22 cellular contexts compared by ENCODE assay signal in the genomic region with DNA sequence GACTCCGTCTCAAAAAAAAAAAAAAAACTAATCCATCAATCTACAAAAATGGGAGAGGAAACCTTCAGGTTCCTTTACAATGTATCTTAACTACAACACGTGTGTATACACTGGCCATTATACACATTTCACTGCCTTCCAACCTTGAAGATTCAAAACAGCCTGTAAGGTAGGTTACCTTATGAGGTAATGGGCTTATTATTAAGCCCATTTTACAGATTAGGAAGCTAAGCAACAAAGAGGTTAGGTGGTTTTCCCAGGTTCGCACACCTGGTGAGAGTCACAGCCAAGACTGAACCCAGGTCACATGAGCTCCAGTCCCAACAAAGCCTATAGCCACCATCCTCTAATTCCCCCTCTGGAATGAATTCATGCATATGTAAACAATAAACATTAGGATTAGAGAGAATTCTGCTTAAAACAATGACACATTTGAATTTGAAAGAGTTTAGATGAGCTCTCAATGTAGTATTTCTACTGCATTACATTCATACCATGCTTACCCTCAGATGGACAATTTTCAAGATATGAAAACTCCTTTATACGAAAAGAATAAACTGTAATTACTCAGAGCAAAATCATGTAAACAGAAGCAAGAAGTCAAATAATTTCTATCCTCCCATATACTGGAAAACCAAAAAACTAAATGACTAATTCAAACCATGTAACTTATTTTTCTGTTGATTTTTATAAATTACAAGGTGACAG. TPM values are rescaled to one million over a fixed set of nuclear protein-coding genes. Genes with fewer than 3 reads are reported as not detected.
A peak's percentile ranks its signal among the peaks of the same experiment; 100 is the strongest.
DNase-seq lines count a peak whose midpoint lies in the region; ATAC-seq, FAIRE-seq and TF ChIP-seq lines count a peak whose summit lies in the region.
"Had no signal": no experiment of that assay in that cellular context is flagged by ENCODE, and none has a peak within 500 bp of the region (broad histone marks: within the 10 kb centered on the region; RNA-seq: fewer than 3 reads in every experiment).

No MANE protein-coding gene starts in this region.

- H2BK15ac ChIP-seq in H9 (ENCODE audit: low read depth, low read length) (no peak overlapping the region), H1 (ENCODE audit: low read length) (no peak overlapping the region)

- H3K27me3 Mint-ChIP-seq in T-helper 1 cell treated with Interleukin-12 subunit alpha and Interleukin-12 subunit beta and Interleukin-4 antibody, amounts not matched to agents 30 μg/mL and 1 μg/mL, for 36 hours (ENCODE audit: low read depth): no peaks in the 10 kb centered on the region
- no peaks in the 10 kb centered on the region for H3K27me3 Mint-ChIP-seq in H9 (ENCODE audit: low read depth)
- no peaks in the 10 kb centered on the region for H3K27me3 Mint-ChIP-seq in stimulated activated naive B cell treated with anti-CD40 and anti-IgM and Interleukin-4, amounts not matched to agents 10 μg/mL and 1 μg/mL and 100 μg/mL, for 72 hours

- WGBS in H9 (ENCODE audit: extremely low coverage, insufficient read length, low lambda C conversion rate): no CpG with 5 or more reads among the region's 4 CpGs
- WGBS in H1 (ENCODE audit: extremely low coverage in 1 of 2, insufficient coverage in 1 of 2, insufficient read length in 1 of 2, insufficient replicate concordance in 2 of 2, low coverage in 1 of 2, low lambda C conversion rate in 2 of 2, missing lambda C conversion rate in 1 of 2), 2 experiments: 95% methylated on average over 4 of the region's 4 CpGs; no CpG with 5 or more reads in 1 of the 2 experiments

- no peak overlapping the region for H4K8ac ChIP-seq in H9 (replicated peaks; ENCODE audit: insufficient read length, low read depth, low read length)
- no peak overlapping the region for H4K8ac ChIP-seq in H1 (ENCODE audit: extremely low read depth, insufficient read depth, low read length)

- H3K4me3 Mint-ChIP-seq in T-helper 1 cell treated with Interleukin-12 subunit alpha and Interleukin-12 subunit beta and Interleukin-4 antibody, amounts not matched to agents 30 μg/mL and 1 μg/mL, for 36 hours: no peak overlapping the region
- H3K4me3 Mint-ChIP-seq in H9: no peak overlapping the region
- H3K4me3 Mint-ChIP-seq in stimulated activated naive B cell treated with anti-CD40 and anti-IgM and Interleukin-4, amounts not matched to agents 10 μg/mL and 1 μg/mL and 100 μg/mL, for 72 hours: no peak overlapping the region

- no peak overlapping the region for H2AK5ac ChIP-seq in H9 (ENCODE audit: insufficient read length, low read length)
- H2AK5ac ChIP-seq in H1 (ENCODE audit: low read depth, low read length): no peak overlapping the region

- H3K9ac ChIP-seq in H9 (ENCODE audit: extremely low read depth, insufficient read length, low read length) (no peak overlapping the region), H1 (replicated peaks in 1 of 4; ENCODE audit: extremely low read depth in 1 of 4, low read depth in 3 of 4, low read length in 3 of 4) (no peak overlapping the region)

- H2BK20ac ChIP-seq in H9 (ENCODE audit: low read depth, low read length, poor library complexity, severe bottlenecking): no peak overlapping the region
- no peak overlapping the region for H2BK20ac ChIP-seq in H1 (ENCODE audit: low read length)

- H3K9me3 ChIP-seq in H9 (ENCODE audit: control insufficient read depth, low read depth, low read length): no peaks in the 10 kb centered on the region
- no peaks in the 10 kb centered on the region for H3K9me3 ChIP-seq in H1 (ENCODE audit: insufficient read depth in 2 of 2, low read depth in 1 of 2, low read length in 1 of 2)
- H3K9me3 ChIP-seq: BE2C, MG63 had no signal

- H3K18ac ChIP-seq in H9 (ENCODE audit: insufficient read length, low read depth, low read length) (no peak overlapping the region), H1 (ENCODE audit: extremely low read depth, low read length) (no peak overlapping the region)

- DNase-seq in T-helper 1 cell (no peak), H9 (no peak), H1 (ENCODE audit: low read depth in 1 of 2, low spot score in 2 of 2) (no peak), pons (ENCODE audit: low spot score) (no peak), NCI-H345 (lab: John Stamatoyannopoulos, UW) (no peak), NCI-H2107 treated with DMSO at 0.1 percent for 48 hours (lab: John Stamatoyannopoulos, UW; ENCODE audit: unreplicated experiment) (no peak)
- DNase-seq in stimulated activated naive B cell treated with anti-CD40 and anti-IgM and Interleukin-4, amounts not matched to agents 10 μg/mL and 1 μg/mL and 100 μg/mL, for 72 hours: no peak
- DNase-seq: ACHN, BE2C, Kasumi-1, MG63, NCI-H1417, NCI-H1694 treated with DMSO at 0.1 percent for 48 hours, NCI-H2081 treated with DMSO at 0.1 percent for 48 hours, NCI-H446 treated with DMSO at 0.1 percent for 48 hours, NCI-H526 treated with DMSO at 0.1 percent for 48 hours, OCI-M1 had no signal

- H3K79me1 ChIP-seq in H9 (ENCODE audit: insufficient read depth, low read depth, low read length, poor library complexity, severe bottlenecking) (no peaks in the 10 kb centered on the region), H1 (ENCODE audit: low read depth, low read length) (no peaks in the 10 kb centered on the region; the same call in 1 of the 2 replicates)

- no peak for ATAC-seq in stimulated activated naive B cell treated with anti-CD40 and anti-IgM and Interleukin-4, amounts not matched to agents 10 μg/mL and 1 μg/mL and 100 μg/mL, for 72 hours (replicated peaks)
- ATAC-seq: GM12878, HCT116, Right ventricle myocardium inferior had no signal

- H3K4ac ChIP-seq in H9 (ENCODE audit: low read depth, low read length) (no peak overlapping the region), H1 (replicated peaks; ENCODE audit: insufficient read length, low read depth, low read length) (no peak overlapping the region)

- H3T11ph ChIP-seq in H9 (ENCODE audit: low read length): no peak overlapping the region

- no peak overlapping the region for H3K23ac ChIP-seq in H9 (ENCODE audit: insufficient read length, low read depth, low read length)
- no peak overlapping the region for H3K23ac ChIP-seq in H1 (ENCODE audit: insufficient read length)

- H3K27ac Mint-ChIP-seq in T-helper 1 cell treated with Interleukin-12 subunit alpha and Interleukin-12 subunit beta and Interleukin-4 antibody, amounts not matched to agents 30 μg/mL and 1 μg/mL, for 36 hours: peak overlapping the region; percentile 20
- H3K27ac Mint-ChIP-seq in H9: peak overlapping the region; percentile 74 to 89 (median 76); a peak in 3 of 7 replicates
- no peak overlapping the region for H3K27ac Mint-ChIP-seq in stimulated activated naive B cell treated with anti-CD40 and anti-IgM and Interleukin-4, amounts not matched to agents 10 μg/mL and 1 μg/mL and 100 μg/mL, for 72 hours

- no peaks in the 10 kb centered on the region for H3K9me3 Mint-ChIP-seq in T-helper 1 cell treated with Interleukin-12 subunit alpha and Interleukin-12 subunit beta and Interleukin-4 antibody, amounts not matched to agents 30 μg/mL and 1 μg/mL, for 36 hours
- no peaks in the 10 kb centered on the region for H3K9me3 Mint-ChIP-seq in H9
- H3K9me3 Mint-ChIP-seq in stimulated activated naive B cell treated with anti-CD40 and anti-IgM and Interleukin-4, amounts not matched to agents 10 μg/mL and 1 μg/mL and 100 μg/mL, for 72 hours: no peaks in the 10 kb centered on the region

- H4K5ac ChIP-seq in H9 (ENCODE audit: insufficient read length, low read depth, low read length) (no peak overlapping the region), H1 (ENCODE audit: insufficient read length, low read depth, low read length) (no peak overlapping the region)

- H3K36me3 Mint-ChIP-seq in T-helper 1 cell treated with Interleukin-12 subunit alpha and Interleukin-12 subunit beta and Interleukin-4 antibody, amounts not matched to agents 30 μg/mL and 1 μg/mL, for 36 hours (ENCODE audit: low read depth): peaks cover 9% of the 10 kb centered on the region
- H3K36me3 Mint-ChIP-seq in H9 (ENCODE audit: insufficient read depth in 1 of 3, low read depth in 3 of 3): peaks cover 6 to 13% (median 8%) of the 10 kb centered on the region in 3 experiments; a peak in 6 of 7 replicates
- peaks cover 17 to 23% of the 10 kb centered on the region in 2 donors for H3K36me3 Mint-ChIP-seq in stimulated activated naive B cell treated with anti-CD40 and anti-IgM and Interleukin-4, amounts not matched to agents 10 μg/mL and 1 μg/mL and 100 μg/mL, for 72 hours

- TF ChIP-seq CTCF in H9 (conservative IDR thresholded peaks at IDR 0.05) (no peak), H1 (IDR thresholded peaks at IDR 0.05; ENCODE audit: control extremely low read depth in 1 of 3, insufficient read depth in 1 of 3, low read depth in 1 of 3, low read length in 3 of 3) (no peak)

- no peaks in the 10 kb centered on the region for H3K4me1 ChIP-seq in H9 (ENCODE audit: insufficient read depth, low read length)
- peaks cover 0 to 2% (median 0%) of the 10 kb centered on the region in 4 experiments; a peak in 1 of 7 replicates for H3K4me1 ChIP-seq in H1 (replicated peaks in 1 of 4; ENCODE audit: control insufficient read depth in 3 of 4, insufficient read depth in 4 of 4, low read length in 3 of 4)
- H3K4me1 ChIP-seq: BE2C had no signal

- H4K91ac ChIP-seq in H9 (ENCODE audit: insufficient read length, low read depth, low read length) (no peak overlapping the region), H1 (replicated peaks; ENCODE audit: insufficient read length, low read length) (no peak overlapping the region)

- H2AFZ ChIP-seq in H9 (ENCODE audit: low read length): no peak overlapping the region
- H2AFZ ChIP-seq in H1 (ENCODE audit: low read length): no peak overlapping the region

- H3K79me2 ChIP-seq in H9 (ENCODE audit: insufficient read depth, low read length) (peaks cover 4% of the 10 kb centered on the region; the same call in 1 of the 2 replicates), H1 (ENCODE audit: control insufficient read depth in 1 of 2, insufficient read depth in 2 of 2, low read length in 2 of 2) (peaks cover 0 to 73% of the 10 kb centered on the region in 2 experiments; a peak in 2 of 4 replicates)

- POLR2A ChIA-PET in H1 (lab: Charles Lee; ENCODE audit: partially characterized antibody): interaction anchor here (1.4 kb wide), 1 partner anchor 11 kb away, joined by 4 read pairs; no protein-coding TSS in a partner anchor

- no peaks in the 10 kb centered on the region for H3K27me3 ChIP-seq in H9 (ENCODE audit: insufficient read depth, low read length)
- no peaks in the 10 kb centered on the region for H3K27me3 ChIP-seq in H1 (replicated peaks in 1 of 4; ENCODE audit: control insufficient read depth in 3 of 4, extremely low read depth in 1 of 4, insufficient read depth in 3 of 4, low read length in 3 of 4)
- H3K27me3 ChIP-seq: BE2C, MG63 had no signal

- no peak overlapping the region for H2BK12ac ChIP-seq in H9 (ENCODE audit: insufficient read length, low read depth, low read length)
- H2BK12ac ChIP-seq in H1 (ENCODE audit: low read depth, low read length): no peak overlapping the region

- H3K27ac ChIP-seq in H9 (ENCODE audit: insufficient read length, low read depth, low read length) (no peak overlapping the region), H1 (ENCODE audit: low read depth, low read length) (no peak overlapping the region)
- H3K27ac ChIP-seq: 22Rv1 had no signal

- H2BK120ac ChIP-seq in H9 (ENCODE audit: low read depth, low read length, poor library complexity, severe bottlenecking) (no peak overlapping the region), H1 (replicated peaks; ENCODE audit: low read depth, low read length) (no peak overlapping the region)

- H3K4me2 ChIP-seq in H9 (ENCODE audit: insufficient read depth, insufficient read length, low read length) (no peak overlapping the region), H1 (ENCODE audit: insufficient read depth in 1 of 2, low read depth in 2 of 2, low read length in 2 of 2) (no peak overlapping the region)

- CTCF ChIA-PET in H1 (lab: Charles Lee; ENCODE audit: partially characterized antibody): interaction anchor here (0.6 kb wide), 1 partner anchor 32 kb away, joined by 3 read pairs; no protein-coding TSS in a partner anchor

- no peak overlapping the region for H3K14ac ChIP-seq in H9 (ENCODE audit: insufficient read depth, low read length)
- H3K14ac ChIP-seq in H1 (ENCODE audit: insufficient read length): no peak overlapping the region

- H2BK5ac ChIP-seq in H9 (ENCODE audit: insufficient read length, low read length) (no peak overlapping the region), H1 (ENCODE audit: low read depth, low read length) (no peak overlapping the region)

- FAIRE-seq in H1 (lab: Jason Lieb, UNC): no peak
- FAIRE-seq: GM12878 had no signal

- TF ChIP-seq RAD21 in H1 (IDR thresholded peaks at IDR 0.05 in 1 of 2, conservative IDR thresholded peaks at IDR 0.05 in 1 of 2; ENCODE audit: low read depth in 2 of 2, low read length in 2 of 2): no peak

- peaks cover 1% of the 10 kb centered on the region for H3K4me1 Mint-ChIP-seq in T-helper 1 cell treated with Interleukin-12 subunit alpha and Interleukin-12 subunit beta and Interleukin-4 antibody, amounts not matched to agents 30 μg/mL and 1 μg/mL, for 36 hours (ENCODE audit: low read depth)
- H3K4me1 Mint-ChIP-seq in H9: peaks cover 14 to 15% of the 10 kb centered on the region in 2 experiments
- peaks cover 13 to 34% of the 10 kb centered on the region in 2 donors for H3K4me1 Mint-ChIP-seq in stimulated activated naive B cell treated with anti-CD40 and anti-IgM and Interleukin-4, amounts not matched to agents 10 μg/mL and 1 μg/mL and 100 μg/mL, for 72 hours

- no peaks in the 10 kb centered on the region for H3K23me2 ChIP-seq in H9 (ENCODE audit: insufficient read length, low read depth, low read length, poor library complexity, severe bottlenecking)
- no peaks in the 10 kb centered on the region for H3K23me2 ChIP-seq in H1 (ENCODE audit: low read depth, low read length)

- no peaks in the 10 kb centered on the region for H4K20me1 ChIP-seq in H9 (ENCODE audit: control insufficient read depth, insufficient read depth, insufficient read length)
- H4K20me1 ChIP-seq in H1 (replicated peaks in 1 of 2; ENCODE audit: control insufficient read depth in 1 of 2, insufficient read depth in 2 of 2, low read length in 2 of 2): peaks cover 3 to 7% of the 10 kb centered on the region in 2 experiments

- H3K56ac ChIP-seq in H9 (ENCODE audit: insufficient read length, low read depth, low read length) (no peak overlapping the region), H1 (replicated peaks; ENCODE audit: insufficient read length, low read depth, low read length) (no peak overlapping the region)

- TF ChIP-seq POLR2A in H1 (IDR thresholded peaks at IDR 0.05; ENCODE audit: control extremely low read depth in 1 of 2, low read depth in 2 of 2, low read length in 2 of 2): no peak

- no peak for TF ChIP-seq EP300 in H1 (IDR thresholded peaks at IDR 0.05; ENCODE audit: borderline replicate concordance in 1 of 2, low read depth in 2 of 2, low read length in 2 of 2)

- H3K36me3 ChIP-seq in H1 (ENCODE audit: control insufficient read depth in 2 of 4, insufficient read depth in 4 of 4, low read length in 3 of 4): no peaks in the 10 kb centered on the region; a peak in 1 of 8 replicates
- H3K36me3 ChIP-seq: BE2C had no signal

- no peak overlapping the region for H3K4me3 ChIP-seq in H1 (ENCODE audit: extremely low read depth in 1 of 4, insufficient read depth in 2 of 4, low read depth in 3 of 4, low read length in 4 of 4)
- H3K4me3 ChIP-seq: GM12878, MG63 had no signal

RNA-seq across cellular contexts. Expression of a gene that starts 54.8 kb away (rescaled TPM):
- total RNA-seq in H9 (2021): 65.5 and 72.0 TPM in 2 replicates
- 66.6 and 67.5 TPM in 2 replicates for total RNA-seq in H1 (2021; fragmentation: NEBNext Ultra II Directional; extraction: Animal tissue kit (Norgen Biotek cat#: 25700))
- 44.8 and 47.5 TPM in 2 replicates for polyA plus RNA-seq in H1 (2011; rRNA removed)
- polyA plus RNA-seq in H1 (2011; cell fraction: cytosol; rRNA removed): 38.0 TPM
- 178 TPM for polyA plus RNA-seq in H1 (2011; cell fraction: nucleus; rRNA removed)
- polyA plus RNA-seq in H1 (2012, experiment 1 of 2): 33.8 to 49.7 TPM (median 38.9 TPM) in 4 replicates
- polyA plus RNA-seq in H1 (2012, experiment 2 of 2): 4.8 TPM
- 57.1 TPM for polyA plus RNA-seq in H1 (2013, experiment 1 of 2)
- 54.4 TPM for polyA plus RNA-seq in H1 (2013, experiment 2 of 2)
- polyA minus RNA-seq in H1 (2011; rRNA and poly(A)+ RNA removed): 101 and 111 TPM in 2 replicates
- 39.9 TPM for polyA minus RNA-seq in H1 (2011; cell fraction: cytosol; rRNA and poly(A)+ RNA removed)
- polyA minus RNA-seq in H1 (2011; cell fraction: nucleus; rRNA and poly(A)+ RNA removed): 135 TPM
